Comparison of ENCODE assay signal across 9 cellular contexts in genomic region chr19:38277969-38278680, GRCh38. TPM values are rescaled to one million over a fixed set of nuclear protein-coding genes. Genes with fewer than 3 reads are reported as not detected.
DNase-seq lines count a peak whose midpoint lies in the region; ATAC-seq and TF ChIP-seq lines count a peak whose summit lies in the region.
"Had no signal": no experiment of that assay in that cellular context is flagged by ENCODE, and none has a peak within 500 bp of the region (broad histone marks: within the 10 kb centered on the region; RNA-seq: fewer than 3 reads in every experiment).

No MANE protein-coding gene starts in this region.

- peaks cover 16% of the 10 kb centered on the region for H3K4me1 Mint-ChIP-seq in CD4-positive, alpha-beta T cell (ENCODE audit: low read depth)

- TF ChIP-seq POLR2A in spleen (IDR thresholded peaks at IDR 0.05) = no peak

- peak overlapping the region; percentile 3 for H3K9ac ChIP-seq in mammary epithelial cell (ENCODE audit: insufficient read depth, low read length)

- ATAC-seq in GM19467 (IDR thresholded peaks at IDR 0.05; ENCODE audit: unreplicated experiment) (no peak), GM21825 (IDR thresholded peaks at IDR 0.05; ENCODE audit: unreplicated experiment) (no peak)
- ATAC-seq in CD4-positive, alpha-beta T cell (ENCODE audit: poor library complexity) = no peak

- no peak for TF ChIP-seq CTCF in mammary epithelial cell (conservative IDR thresholded peaks at IDR 0.05 in 1 of 2, IDR thresholded peaks at IDR 0.05 in 1 of 2; ENCODE audit: extremely low read depth in 1 of 2, insufficient read depth in 1 of 2, low read depth in 1 of 2, low read length in 2 of 2)
- TF ChIP-seq CTCF in spleen (IDR thresholded peaks at IDR 0.05 in 8 of 11, conservative IDR thresholded peaks at IDR 0.05 in 3 of 11) = peak in 1 of 11 experiments; percentile 5
- no peak for TF ChIP-seq CTCF in CD4-positive, alpha-beta T cell (IDR thresholded peaks at IDR 0.05)

- dilution Hi-C loops in mammary epithelial cell (cut with HindIII; ENCODE audit: low sequenced_read_pairs) = no loop called here

- H3K4me3 ChIP-seq in mammary epithelial cell (replicated peaks in 1 of 3; ENCODE audit: insufficient read depth in 1 of 3, low read depth in 2 of 3, low read length in 3 of 3) (no peak overlapping the region), spleen (no peak overlapping the region)

- H3K4me2 ChIP-seq in mammary epithelial cell (ENCODE audit: insufficient read depth, low read depth, low read length) = peak overlapping the region; percentile 37

- in situ Hi-C loops in mammary epithelial cell (cut with MboI; ENCODE audit: low sequenced_read_pairs in 2 of 2) = no loop called here

- DNase-seq in HCEC 1CT = peak; percentile 34
- DNase-seq in mammary epithelial cell = no peak
- DNase-seq in kidney tubule cell (ENCODE audit: low spot score) = peak; percentile 41
- no peak for DNase-seq in spleen
- DNase-seq in stimulated activated CD4-positive, alpha-beta T cell treated with anti-CD3 and anti-CD28 coated beads, Interleukin-2, amount 100 ng/mL, for 24 hours = no peak
- DNase-seq in CD4-positive, alpha-beta T cell = no peak
- DNase-seq: NK-92 treated with Interleukin-12 subunit alpha and Interleukin-12 subunit beta, amount 100 ng/mL, for 24 hours had no signal

- H3K9me3 ChIP-seq in mammary epithelial cell (replicated peaks; ENCODE audit: insufficient read depth, low read length) (no peaks in the 10 kb centered on the region), spleen (no peaks in the 10 kb centered on the region)
- H3K9me3 ChIP-seq in CD4-positive, alpha-beta T cell (ENCODE audit: control insufficient read depth, low read length) = no peaks in the 10 kb centered on the region

- intact Hi-C loops in mammary epithelial cell (cut with micrococcal nuclease) = no loop called here
- intact Hi-C loops in spleen (cut with DNase I; ENCODE audit: low total_unique reads) = no loop called here
- intact Hi-C loops in CD4-positive, alpha-beta T cell (cut with DNase I, micrococcal nuclease) = no loop called here

- peaks cover 4% of the 10 kb centered on the region for H4K20me1 ChIP-seq in mammary epithelial cell (ENCODE audit: insufficient read depth, low read length)

- H3K9me3 Mint-ChIP-seq in CD4-positive, alpha-beta T cell = no peaks in the 10 kb centered on the region

- no TSS peak for BruUV-seq in mammary epithelial cell (replicated peaks; lab: Mats Ljungman, UMichigan)

- no peak overlapping the region for H3K27ac Mint-ChIP-seq in CD4-positive, alpha-beta T cell

- H3K4me1 ChIP-seq in mammary epithelial cell (ENCODE audit: insufficient read depth, low read length) (peaks cover 63% of the 10 kb centered on the region), spleen (peaks cover 34 to 98% (median 72%) of the 10 kb centered on the region in 6 donors)

- no peaks in the 10 kb centered on the region for H3K27me3 Mint-ChIP-seq in CD4-positive, alpha-beta T cell

- H3K27me3 ChIP-seq in mammary epithelial cell (ENCODE audit: insufficient read depth, low read length) (no peaks in the 10 kb centered on the region), spleen (replicated peaks in 1 of 7) (no peaks in the 10 kb centered on the region)
- no peaks in the 10 kb centered on the region for H3K27me3 ChIP-seq in CD4-positive, alpha-beta T cell (ENCODE audit: control insufficient read depth, insufficient read depth, low read length)

- POLR2A ChIA-PET in CD4-positive, alpha-beta T cell (lab: Charles Lee) = no interaction called here

- peaks cover 99% of the 10 kb centered on the region for H3K79me2 ChIP-seq in mammary epithelial cell (ENCODE audit: insufficient read depth, low read length)

- no peak overlapping the region for H3K4me3 Mint-ChIP-seq in CD4-positive, alpha-beta T cell

- peaks cover 8% of the 10 kb centered on the region for H3K36me3 ChIP-seq in mammary epithelial cell (ENCODE audit: insufficient read depth, low read length)
- H3K36me3 ChIP-seq in spleen = peaks cover 0 to 16% (median 0%) of the 10 kb centered on the region in 6 donors

- WGBS in mammary epithelial cell (ENCODE audit: low coverage, missing lambda C conversion rate) = 40% methylated on average over 7 of the region's 9 CpGs
- whole genome bisulfite sequencing in spleen, 5 donors = 57 to 70% (median 67%) methylated on average over 9 of the region's 9 CpGs

- CTCF ChIA-PET in mammary epithelial cell (lab: Charles Lee; ENCODE audit: low non-redundant PET) = interaction anchor here (0.6 kb wide), 1 partner anchor 13 kb away, joined by 3 read pairs; no protein-coding TSS in a partner anchor
- CTCF ChIA-PET in CD4-positive, alpha-beta T cell (lab: Charles Lee) = interaction anchor here (0.6 kb wide), 1 partner anchor 726 kb away, joined by 3 read pairs; no protein-coding TSS in a partner anchor

- H2AFZ ChIP-seq in mammary epithelial cell (ENCODE audit: low read depth, low read length) = no peak overlapping the region

- peaks cover 7% of the 10 kb centered on the region for H3K36me3 Mint-ChIP-seq in CD4-positive, alpha-beta T cell (ENCODE audit: low read depth)

- peak overlapping the region; percentile 21 for H3K27ac ChIP-seq in mammary epithelial cell (ENCODE audit: insufficient read depth, low read depth, low read length)
- H3K27ac ChIP-seq in spleen = peak overlapping the region; percentile 21 to 84 (median 76)
- no peak overlapping the region for H3K27ac ChIP-seq in CD4-positive, alpha-beta T cell (ENCODE audit: low read depth, low read length)

RNA-seq across cellular contexts. Expression of gene SPINT2, which starts 13.8 kb away (rescaled TPM):
- 100 to 1,000 TPM; 775 to 871 TPM for total RNA-seq in mammary epithelial cell
- 333 TPM for polyA plus RNA-seq in mammary epithelial cell
- polyA minus RNA-seq in mammary epithelial cell = 334 TPM
- total RNA-seq in spleen = 10 to 100 TPM; 41.2 to 87.8 (median 59.5) TPM
- 10 to 100 TPM; 63.2 to 82.9 (median 65.6) TPM for polyA plus RNA-seq in spleen
- total RNA-seq in CD4-positive, alpha-beta T cell = 10 to 100 TPM; 25.4 to 26.5 TPM

RNA-seq across cellular contexts. Expression of gene PPP1R14A, which starts 22.0 kb away (rescaled TPM):
- total RNA-seq in mammary epithelial cell (10 to 100 TPM in 1 of 2 donors, 1 to 10 TPM in 1; 4.2 to 10.2 TPM), spleen (100 to 1,000 TPM in 2 of 7 donors, 10 to 100 TPM in 5; 26.1 to 102 (median 54.5) TPM)
- polyA plus RNA-seq in mammary epithelial cell (3.4 TPM), spleen (100 to 1,000 TPM in 1 of 3 donors, 10 to 100 TPM in 2; 66.7 to 145 (median 97.2) TPM)
- polyA minus RNA-seq in mammary epithelial cell = not detected
- total RNA-seq in CD4-positive, alpha-beta T cell = not detected

RNA-seq across cellular contexts. Expression of gene C19orf33, which starts 25.9 kb away (rescaled TPM):
- total RNA-seq in mammary epithelial cell (100 to 1,000 TPM in 1 of 2 donors, 10 to 100 TPM in 1; 39.7 to 162 TPM), spleen (1 to 10 TPM in 5 of 7 donors, not detected in 2; 3.2 to 6.1 (median 4.1) TPM)
- polyA plus RNA-seq in mammary epithelial cell (445 TPM), spleen (10 to 100 TPM; 11.0 to 53.6 (median 11.2) TPM)
- polyA minus RNA-seq in mammary epithelial cell = 5.5 TPM
- not detected for total RNA-seq in CD4-positive, alpha-beta T cell

RNA-seq across cellular contexts. Expression of gene YIF1B, which starts 37.6 kb away (rescaled TPM):
- total RNA-seq in mammary epithelial cell (10 to 100 TPM; 43.8 to 74.7 TPM), spleen (10 to 100 TPM; 31.4 to 40.6 (median 38.4) TPM)
- polyA plus RNA-seq in mammary epithelial cell (44.8 TPM), spleen (10 to 100 TPM; 41.2 to 56.7 (median 46.6) TPM)
- 20.7 TPM for polyA minus RNA-seq in mammary epithelial cell
- total RNA-seq in CD4-positive, alpha-beta T cell = 10 to 100 TPM; 15.9 to 17.1 TPM

RNA-seq across cellular contexts. Expression of gene KCNK6, which starts 41.5 kb away (rescaled TPM):
- 10 to 100 TPM; 14.2 to 46.6 TPM for total RNA-seq in mammary epithelial cell
- 17.8 TPM for polyA plus RNA-seq in mammary epithelial cell
- 3.0 TPM for polyA minus RNA-seq in mammary epithelial cell
- total RNA-seq in spleen = 10 to 100 TPM; 11.8 to 25.9 (median 17.8) TPM
- polyA plus RNA-seq in spleen = 1 to 10 TPM; 3.8 to 9.3 (median 4.5) TPM
- 1 to 10 TPM; 3.0 to 3.1 TPM for total RNA-seq in CD4-positive, alpha-beta T cell

Comparison
In these comparisons a context has a peak if more than half of its experiments do, and no peak if none do; other contexts are left out.
1. DNase-seq: peak in HCEC 1CT (single experiment) and kidney tubule cell (single experiment); none in mammary epithelial cell (single experiment), spleen (single experiment), stimulated activated CD4-positive, alpha-beta T cell treated with anti-CD3 and anti-CD28 coated beads, Interleukin-2, amount 100 ng/mL, for 24 hours (0 of 2) and CD4-positive, alpha-beta T cell (0 of 10).
2. RNA of gene SPINT2, which starts 13.8 kb away (total RNA-seq): 775 to 871 TPM in mammary epithelial cell; 41.2 to 87.8 TPM in spleen and 25.4 to 26.5 TPM in CD4-positive, alpha-beta T cell; every median in the first group is over 4 times any median in the second.
3. RNA of gene PPP1R14A, which starts 22.0 kb away (total RNA-seq): 26.1 to 102 TPM in spleen and 4.2 to 10.2 TPM in mammary epithelial cell; not detected in CD4-positive, alpha-beta T cell; every median in the first group is over 4 times any median in the second.
4. RNA of gene C19orf33, which starts 25.9 kb away (total RNA-seq): 39.7 to 162 TPM in mammary epithelial cell; 3.2 to 6.1 TPM in spleen and not detected in CD4-positive, alpha-beta T cell; every median in the first group is over 4 times any median in the second.